Comparison of ENCODE assay signal across 18 cellular contexts in the genomic region with DNA sequence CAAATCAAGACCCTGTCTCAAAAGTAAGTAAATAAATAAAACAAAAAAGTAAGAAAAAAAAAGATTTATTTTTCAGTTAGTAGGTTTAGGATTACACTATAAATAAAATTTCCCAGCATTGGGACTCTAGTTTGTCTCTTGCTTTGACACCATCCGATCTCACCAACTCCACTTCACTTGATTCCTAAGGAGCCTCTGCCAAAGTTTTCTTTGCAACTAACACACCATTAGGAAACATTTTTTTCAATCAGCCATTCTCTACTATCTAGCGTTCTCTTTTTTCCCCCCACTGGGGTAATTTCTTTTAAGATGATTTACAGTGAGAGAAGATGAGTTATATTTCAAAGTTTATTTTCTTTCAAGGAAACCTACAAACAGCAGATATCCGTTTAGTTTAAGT. TPM values are rescaled to one million over a fixed set of nuclear protein-coding genes. Genes with fewer than 3 reads are reported as not detected.
DNase-seq lines count a peak whose midpoint lies in the region; ATAC-seq, FAIRE-seq and TF ChIP-seq lines count a peak whose summit lies in the region.
"Had no signal": no experiment of that assay in that cellular context is flagged by ENCODE, and none has a peak within 500 bp of the region (broad histone marks: within the 10 kb centered on the region; RNA-seq: fewer than 3 reads in every experiment).

No MANE protein-coding gene starts in this region.

- H3K36me3 Mint-ChIP-seq in effector memory CD8-positive, alpha-beta T cell (ENCODE audit: insufficient read depth) = peaks cover 4% of the 10 kb centered on the region

- peaks cover 0 to 4% of the 10 kb centered on the region in 2 donors for H3K4me1 Mint-ChIP-seq in effector memory CD8-positive, alpha-beta T cell (ENCODE audit: low read depth in 2 of 2)

- 46% methylated on average over 3 of the region's 3 CpGs for WGBS in suprapubic skin

- H3K36me3 ChIP-seq in SJSA1 = no peaks in the 10 kb centered on the region
- no peaks in the 10 kb centered on the region for H3K36me3 ChIP-seq in lower lobe of right lung
- H3K36me3 ChIP-seq in suprapubic skin = no peaks in the 10 kb centered on the region

- no peak for ATAC-seq in lower lobe of right lung
- ATAC-seq in HG03520 (IDR thresholded peaks at IDR 0.05; ENCODE audit: unreplicated experiment) = no peak
- ATAC-seq in effector memory CD8-positive, alpha-beta T cell (replicated peaks) = no peak
- ATAC-seq: K562 had no signal

- no peak overlapping the region for H3K27ac Mint-ChIP-seq in effector memory CD8-positive, alpha-beta T cell

- no peak for FAIRE-seq in GM12892 (lab: Jason Lieb, UNC)
- FAIRE-seq: K562, kidney had no signal

- H3K9me3 Mint-ChIP-seq in effector memory CD8-positive, alpha-beta T cell = peaks cover 10 to 24% of the 10 kb centered on the region in 2 donors

- intact Hi-C loops in lower lobe of right lung (cut with DNase I) = no loop called here

- peak in 1 of 2 experiments; percentile 45 for DNase-seq in SJSA1 (ENCODE audit: low read depth in 1 of 2, low spot score in 2 of 2)
- peak; percentile 27 to 38 for DNase-seq in cardiac fibroblast (ENCODE audit: low read depth in 2 of 2)
- no peak for DNase-seq in lower lobe of right lung
- DNase-seq in suprapubic skin (ENCODE audit: low spot score in 2 of 2) = no peak
- DNase-seq in effector memory CD8-positive, alpha-beta T cell = no peak
- DNase-seq in GM20000 (ENCODE audit: low spot score) = no peak
- no peak for DNase-seq in GM12892 (ENCODE audit: insufficient read length)
- DNase-seq: activated CD4-positive, alpha-beta T cell treated with anti-CD3 and anti-CD28 coated beads, Interleukin-2, amount 50 U/mL, for 1 hour; hippocampal formation; kidney; NCI-H1048; NCI-H2029 treated with DMSO at 0.1 percent for 48 hours; nucleus accumbens; stimulated activated CD4-positive, alpha-beta T cell treated with anti-CD3 and anti-CD28 coated beads, Interleukin-4, amount 100 ng/mL, for 4 hours; T-helper 1 cell had no signal

- H3K4me1 ChIP-seq in SJSA1 (replicated peaks) = 0 out of 2 replicates have a peak, but pooled peaks cover 3% of the 10 kb centered on the region
- H3K4me1 ChIP-seq in lower lobe of right lung = no peaks in the 10 kb centered on the region
- H3K4me1 ChIP-seq in suprapubic skin = peaks cover 5% of the 10 kb centered on the region

- H3K4me3 ChIP-seq in SJSA1 (peak overlapping the region; percentile 15), cardiac fibroblast (replicated peaks in 1 of 2; ENCODE audit: low read depth in 2 of 2, low read length in 2 of 2) (peak overlapping the region in 1 of 2 donors; percentile 32), lower lobe of right lung (peak overlapping the region; percentile 12), suprapubic skin (peak overlapping the region; percentile 15)
- H3K4me3 ChIP-seq: K562, skin epidermis had no signal

- H3K27me3 ChIP-seq in SJSA1 (replicated peaks) (no peaks in the 10 kb centered on the region), lower lobe of right lung (ENCODE audit: low read depth) (no peaks in the 10 kb centered on the region), suprapubic skin (no peaks in the 10 kb centered on the region)

- H3K9me3 ChIP-seq in SJSA1 (replicated peaks) = peaks cover 6% of the 10 kb centered on the region; the same call in 1 of the 2 replicates
- peaks cover 23% of the 10 kb centered on the region for H3K9me3 ChIP-seq in lower lobe of right lung
- H3K9me3 ChIP-seq in suprapubic skin = peaks cover 2% of the 10 kb centered on the region

- no peak for TF ChIP-seq CTCF in cardiac fibroblast (IDR thresholded peaks at IDR 0.05; ENCODE audit: low read depth, low read length)
- TF ChIP-seq CTCF in lower lobe of right lung (IDR thresholded peaks at IDR 0.05) = no peak
- TF ChIP-seq CTCF in suprapubic skin (IDR thresholded peaks at IDR 0.05) = no peak
- no peak for TF ChIP-seq CTCF in GM20000 (IDR thresholded peaks at IDR 0.05; ENCODE audit: extremely low read depth, missing control alignments)

- H3K4me3 Mint-ChIP-seq in effector memory CD8-positive, alpha-beta T cell = no peak overlapping the region

- TF ChIP-seq EP300 in suprapubic skin (IDR thresholded peaks at IDR 0.05) = no peak

- TF ChIP-seq POLR2A in suprapubic skin (IDR thresholded peaks at IDR 0.05) = no peak
- TF ChIP-seq POLR2A in GM12892 (IDR thresholded peaks at IDR 0.05; ENCODE audit: low read depth, low read length) = no peak

- H3K27ac ChIP-seq in SJSA1 (peak overlapping the region; percentile 79), lower lobe of right lung (no peak overlapping the region), suprapubic skin (no peak overlapping the region)

- H3K27me3 Mint-ChIP-seq in effector memory CD8-positive, alpha-beta T cell = no peaks in the 10 kb centered on the region

RNA-seq across cellular contexts. Expression of gene NEMP2, which starts 10.6 kb away (rescaled TPM):
- total RNA-seq in SJSA1 (2014; rRNA removed; shearing (Covaris generic)) = 16.7 and 16.9 TPM in 2 replicates
- total RNA-seq in lower lobe of right lung (9.5 TPM), suprapubic skin (1 to 10 TPM; 1.6 to 3.4 (median 2.9) TPM)
- 8.1 TPM for polyA plus RNA-seq in GM12892 (2012; ENCODE audit: missing spikeins)

Comparison
In these comparisons a context has a peak if more than half of its experiments do, and no peak if none do; other contexts are left out.
1. DNase-seq: peak in cardiac fibroblast (2 of 2); none in lower lobe of right lung (single experiment), suprapubic skin (0 of 2), effector memory CD8-positive, alpha-beta T cell (0 of 3), GM20000 (single experiment) and GM12892 (single experiment).